Comparison of ENCODE assay signal across 1 cellular context in the genomic region with DNA sequence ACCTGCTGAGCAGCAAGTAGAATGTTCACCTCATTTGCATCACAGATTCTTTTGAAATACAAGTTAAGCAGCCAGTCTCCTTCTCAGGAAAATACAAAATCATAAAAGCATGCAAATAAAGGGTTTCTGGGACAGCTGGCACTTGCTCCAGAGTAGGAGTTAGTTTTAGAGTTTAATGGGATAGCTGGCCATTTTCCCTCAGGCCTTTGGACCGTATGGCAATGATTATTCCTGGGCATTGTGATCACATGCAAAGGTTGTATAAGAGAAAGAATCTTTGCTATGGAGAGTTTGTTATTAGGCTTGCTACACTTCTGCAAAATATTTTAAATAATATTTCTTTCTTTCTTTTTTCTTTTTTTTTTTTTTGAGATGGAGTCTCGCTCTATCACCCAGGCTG.
TF ChIP-seq lines count a peak whose summit lies in the region.

No MANE protein-coding gene starts in this region.

TF ChIP-seq in HepG2, 621 proteins besides CTCF, POLR2A, EP300 and RAD21 (continued from another document):
- TF ChIP-seq, protein P1, sequence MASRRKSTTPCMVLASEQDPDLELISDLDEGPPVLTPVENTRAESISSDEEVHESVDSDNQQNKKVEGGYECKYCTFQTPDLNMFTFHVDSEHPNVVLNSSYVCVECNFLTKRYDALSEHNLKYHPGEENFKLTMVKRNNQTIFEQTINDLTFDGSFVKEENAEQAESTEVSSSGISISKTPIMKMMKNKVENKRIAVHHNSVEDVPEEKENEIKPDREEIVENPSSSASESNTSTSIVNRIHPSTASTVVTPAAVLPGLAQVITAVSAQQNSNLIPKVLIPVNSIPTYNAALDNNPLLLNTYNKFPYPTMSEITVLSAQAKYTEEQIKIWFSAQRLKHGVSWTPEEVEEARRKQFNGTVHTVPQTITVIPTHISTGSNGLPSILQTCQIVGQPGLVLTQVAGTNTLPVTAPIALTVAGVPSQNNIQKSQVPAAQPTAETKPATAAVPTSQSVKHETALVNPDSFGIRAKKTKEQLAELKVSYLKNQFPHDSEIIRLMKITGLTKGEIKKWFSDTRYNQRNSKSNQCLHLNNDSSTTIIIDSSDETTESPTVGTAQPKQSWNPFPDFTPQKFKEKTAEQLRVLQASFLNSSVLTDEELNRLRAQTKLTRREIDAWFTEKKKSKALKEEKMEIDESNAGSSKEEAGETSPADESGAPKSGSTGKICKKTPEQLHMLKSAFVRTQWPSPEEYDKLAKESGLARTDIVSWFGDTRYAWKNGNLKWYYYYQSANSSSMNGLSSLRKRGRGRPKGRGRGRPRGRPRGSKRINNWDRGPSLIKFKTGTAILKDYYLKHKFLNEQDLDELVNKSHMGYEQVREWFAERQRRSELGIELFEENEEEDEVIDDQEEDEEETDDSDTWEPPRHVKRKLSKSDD (CRISPR knock-in tag; IDR thresholded peaks at IDR 0.05; ENCODE audit: low read depth), result no peak
- no peak for TF ChIP-seq MED1 (CRISPR knock-in tag; IDR thresholded peaks at IDR 0.05)
